ENCODE assay signal across 11 cellular contexts in genomic region chr9:109705515-109705914, GRCh38.
DNase-seq lines count a peak whose midpoint lies in the region; ATAC-seq and TF ChIP-seq lines count a peak whose summit lies in the region.
"Had no signal": no experiment of that assay in that cellular context is flagged by ENCODE, and none has a peak within 500 bp of the region (broad histone marks: within the 10 kb centered on the region; RNA-seq: fewer than 3 reads in every experiment).

No MANE protein-coding gene starts in this region.

- DNase-seq in AG08396 (ENCODE audit: low spot score) (peak; percentile 13), HS-27A (ENCODE audit: low read depth) (peak; percentile 64), foreskin melanocyte (peak; percentile 30), cerebellum (ENCODE audit: low spot score) (no peak), NCI-H1930 (lab: John Stamatoyannopoulos, UW) (no peak)
- no peak for DNase-seq in activated T-cell treated with anti-CD3 and anti-CD28 coated beads, Interleukin-2, amount 50 U/mL, for 72 hours
- DNase-seq: NCI-H1105 had no signal

- H3K4me3 Mint-ChIP-seq in activated T-cell treated with anti-CD3 and anti-CD28 coated beads, Interleukin-2, amount 50 U/mL, for 72 hours: no peak overlapping the region
- H3K4me3 Mint-ChIP-seq: brain had no signal

- no peaks in the 10 kb centered on the region for H3K36me3 Mint-ChIP-seq in activated T-cell treated with anti-CD3 and anti-CD28 coated beads, Interleukin-2, amount 50 U/mL, for 72 hours (ENCODE audit: insufficient read depth in 2 of 2)
- H3K36me3 Mint-ChIP-seq: brain had no signal

- H3K27me3 Mint-ChIP-seq in activated T-cell treated with anti-CD3 and anti-CD28 coated beads, Interleukin-2, amount 50 U/mL, for 72 hours (ENCODE audit: low read depth): peaks cover 23% of the 10 kb centered on the region

- no peak overlapping the region for H3K27ac Mint-ChIP-seq in activated T-cell treated with anti-CD3 and anti-CD28 coated beads, Interleukin-2, amount 50 U/mL, for 72 hours
- H3K27ac Mint-ChIP-seq: brain had no signal

- H3K9me3 Mint-ChIP-seq in activated T-cell treated with anti-CD3 and anti-CD28 coated beads, Interleukin-2, amount 50 U/mL, for 72 hours: no peaks in the 10 kb centered on the region

- no peak for ATAC-seq in GM18861 (IDR thresholded peaks at IDR 0.05; ENCODE audit: unreplicated experiment)
- ATAC-seq in activated T-cell treated with anti-CD3 and anti-CD28 coated beads, Interleukin-2, amount 50 U/mL, for 72 hours (replicated peaks in 1 of 2): no peak

- 0 out of 2 replicates have a peak, but pooled peaks have one; percentile 10 for TF ChIP-seq CTCF in WI38 (IDR thresholded peaks at IDR 0.05; ENCODE audit: low read depth, low read length)

- no peak overlapping the region for H3K4me3 ChIP-seq in WI38 (ENCODE audit: low read depth, low read length)
- H3K4me3 ChIP-seq: thoracic aorta had no signal

- H3K4me1 Mint-ChIP-seq in activated T-cell treated with anti-CD3 and anti-CD28 coated beads, Interleukin-2, amount 50 U/mL, for 72 hours (ENCODE audit: low read depth): no peaks in the 10 kb centered on the region
- H3K4me1 Mint-ChIP-seq: brain had no signal

Comparison
In these comparisons a context has a peak if more than half of its experiments do, and no peak if none do; other contexts are left out.
1. DNase-seq: peak in AG08396 (single experiment), HS-27A (single experiment) and foreskin melanocyte (single experiment); none in cerebellum (single experiment), NCI-H1930 (0 of 2) and activated T-cell treated with anti-CD3 and anti-CD28 coated beads, Interleukin-2, amount 50 U/mL, for 72 hours (0 of 2).